1 cellular context compared by ENCODE assay signal in the genomic region with DNA sequence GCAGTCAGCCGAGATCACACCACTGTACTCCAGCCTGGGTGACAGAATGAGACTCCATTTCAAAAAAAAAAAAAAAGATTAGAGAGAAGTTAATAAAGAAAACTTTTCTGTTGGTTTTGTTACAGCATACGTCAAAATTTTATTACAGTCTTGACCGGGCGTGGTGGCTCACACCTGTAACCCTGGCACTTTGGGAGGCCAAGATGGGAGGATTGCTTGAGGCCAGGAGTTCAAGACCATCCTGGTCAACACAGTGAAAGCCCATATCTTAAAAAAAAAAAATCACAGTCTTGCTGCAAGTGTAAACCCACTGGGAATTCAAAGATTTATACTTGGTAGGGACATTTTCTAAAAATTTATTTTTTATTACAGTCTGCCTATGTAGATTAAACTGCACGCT.
A peak's percentile ranks its signal among the peaks of the same experiment; 100 is the strongest.
TF ChIP-seq lines count a peak whose summit lies in the region.

No MANE protein-coding gene starts in this region.

TF ChIP-seq in HepG2, 621 proteins besides CTCF, POLR2A, EP300 and RAD21:
- TF ChIP-seq ZNF460 (CRISPR knock-in tag; IDR thresholded peaks at IDR 0.05; ENCODE audit: borderline replicate concordance) = 0 out of 2 replicates have a peak, but pooled peaks have one; percentile 53
- no peak for TF ChIP-seq ZNF713 (CRISPR knock-in tag; IDR thresholded peaks at IDR 0.05)
- TF ChIP-seq, protein P1, sequence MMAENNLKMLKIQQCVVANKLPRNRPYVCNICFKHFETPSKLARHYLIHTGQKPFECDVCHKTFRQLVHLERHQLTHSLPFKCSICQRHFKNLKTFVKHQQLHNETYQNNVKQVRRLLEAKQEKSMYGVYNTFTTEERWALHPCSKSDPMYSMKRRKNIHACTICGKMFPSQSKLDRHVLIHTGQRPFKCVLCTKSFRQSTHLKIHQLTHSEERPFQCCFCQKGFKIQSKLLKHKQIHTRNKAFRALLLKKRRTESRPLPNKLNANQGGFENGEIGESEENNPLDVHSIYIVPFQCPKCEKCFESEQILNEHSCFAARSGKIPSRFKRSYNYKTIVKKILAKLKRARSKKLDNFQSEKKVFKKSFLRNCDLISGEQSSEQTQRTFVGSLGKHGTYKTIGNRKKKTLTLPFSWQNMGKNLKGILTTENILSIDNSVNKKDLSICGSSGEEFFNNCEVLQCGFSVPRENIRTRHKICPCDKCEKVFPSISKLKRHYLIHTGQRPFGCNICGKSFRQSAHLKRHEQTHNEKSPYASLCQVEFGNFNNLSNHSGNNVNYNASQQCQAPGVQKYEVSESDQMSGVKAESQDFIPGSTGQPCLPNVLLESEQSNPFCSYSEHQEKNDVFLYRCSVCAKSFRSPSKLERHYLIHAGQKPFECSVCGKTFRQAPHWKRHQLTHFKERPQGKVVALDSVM (CRISPR knock-in tag; IDR thresholded peaks at IDR 0.05) = 0 out of 2 replicates have a peak, but pooled peaks have one; percentile 35
- no peak for TF ChIP-seq PHF21A (CRISPR knock-in tag; IDR thresholded peaks at IDR 0.05)
